Comparison of ENCODE assay signal across 9 cellular contexts in the genomic region with DNA sequence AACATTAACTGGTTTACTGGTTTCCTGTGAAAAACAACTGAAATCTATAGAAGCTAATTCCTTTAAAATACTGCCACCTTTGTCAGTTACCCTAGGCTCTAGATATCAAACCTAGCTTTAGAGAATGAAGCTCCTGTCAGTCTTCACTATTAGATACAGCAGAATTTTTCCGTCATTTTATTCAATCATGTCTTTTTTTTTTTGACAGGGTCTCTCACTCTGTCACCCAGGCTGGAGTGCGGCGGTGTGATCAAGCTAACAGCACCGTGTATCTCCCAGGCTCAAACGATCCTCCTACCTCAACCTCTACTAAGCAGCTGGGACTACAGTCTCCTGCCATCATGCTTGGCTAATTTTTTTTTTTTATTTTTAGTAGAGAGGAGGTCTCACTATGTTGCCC.
"Had no signal": no experiment of that assay in that cellular context is flagged by ENCODE, and none has a peak within 500 bp of the region (broad histone marks: within the 10 kb centered on the region; RNA-seq: fewer than 3 reads in every experiment).

No MANE protein-coding gene starts in this region.

- H3K9me3 ChIP-seq: HAP-1 had no signal

- H3K4me3 ChIP-seq: GM23248, GM23338, HAP-1 had no signal

- DNase-seq: GM23248, GOT3, H7, H9, HCEC 1CT, HFFc6 had no signal

- H2AFZ ChIP-seq: GM23248, GM23338 had no signal

- H3K9ac ChIP-seq: GM23248 had no signal

- H3K36me3 ChIP-seq: HAP-1 had no signal

- H3K27ac ChIP-seq: GM23248 had no signal

- H3K4me2 ChIP-seq: GM23338 had no signal

- ATAC-seq: GM23338, HCT116 had no signal
